In the genomic region with DNA sequence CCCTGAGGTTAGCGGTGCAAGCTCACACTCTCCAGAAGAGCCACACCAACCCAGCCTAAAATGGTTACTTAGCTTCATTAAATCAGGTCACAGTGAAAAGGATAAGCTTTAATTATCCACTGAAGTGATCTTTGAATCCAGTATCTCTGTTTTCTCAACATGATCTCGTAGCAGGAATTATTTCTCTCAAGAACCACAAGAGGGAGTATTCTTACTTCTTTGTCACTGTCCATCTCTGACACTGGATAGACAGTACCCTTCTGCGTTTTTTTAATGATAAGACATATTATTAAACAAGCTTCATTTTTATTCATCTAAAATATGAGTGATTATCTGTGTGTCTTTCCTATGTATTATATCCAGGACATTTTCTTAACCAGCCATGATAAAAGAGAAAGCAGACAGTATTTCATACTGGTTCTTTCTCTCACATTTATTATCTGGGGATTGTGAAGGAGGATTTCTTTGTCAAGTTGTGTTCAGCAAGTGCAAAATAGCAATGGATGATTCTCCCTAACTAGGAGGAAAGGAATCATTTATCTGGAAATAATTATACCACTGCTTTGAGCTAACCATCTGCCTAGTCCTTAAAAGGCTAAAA, we compare ENCODE assay signal across 8 cellular contexts.
DNase-seq lines count a peak whose midpoint lies in the region; ATAC-seq and TF ChIP-seq lines count a peak whose summit lies in the region.

No MANE protein-coding gene starts in this region.

- H3K4me1 ChIP-seq in foreskin keratinocyte (no peaks in the 10 kb centered on the region), psoas muscle (no peaks in the 10 kb centered on the region)

- H3K27ac ChIP-seq in foreskin keratinocyte (no peak overlapping the region), psoas muscle (no peak overlapping the region)

- peak; percentile 64 for DNase-seq in G401 (ENCODE audit: low spot score)
- DNase-seq in H7: peak; percentile 13
- peak; percentile 65 for DNase-seq in NAMALWA (ENCODE audit: low spot score)
- DNase-seq in SW480 (ENCODE audit: low spot score): peak; percentile 79
- DNase-seq in foreskin keratinocyte: peak in 1 of 2 donors; percentile 42
- no peak for DNase-seq in psoas muscle
- no peak for DNase-seq in activated CD4-positive, alpha-beta T cell treated with anti-CD3 and anti-CD28 coated beads, Interleukin-2, amount 50 U/mL, for 4 hours
- no peak for DNase-seq in stimulated activated CD4-positive, alpha-beta T cell treated with anti-CD3 and anti-CD28 coated beads, Interleukin-2, amount 100 ng/mL, for 24 hours

- H3K9me3 ChIP-seq in psoas muscle: no peaks in the 10 kb centered on the region

- WGBS in psoas muscle, 3 donors: 17 to 18% (median 17%) methylated on average over 3 of the region's 3 CpGs

- no peaks in the 10 kb centered on the region for H3K27me3 ChIP-seq in H7 (ENCODE audit: control insufficient read depth, insufficient read depth, low read length)
- no peaks in the 10 kb centered on the region for H3K27me3 ChIP-seq in foreskin keratinocyte
- H3K27me3 ChIP-seq in psoas muscle (ENCODE audit: insufficient read depth in 3 of 3, low read length in 2 of 3): no peaks in the 10 kb centered on the region

- TF ChIP-seq CTCF in foreskin keratinocyte (conservative IDR thresholded peaks at IDR 0.05): peak; percentile 87
- peak; percentile 69 for TF ChIP-seq CTCF in psoas muscle (IDR thresholded peaks at IDR 0.05)

- intact Hi-C loops in psoas muscle (cut with DNase I): loop anchor here (5.0 to 10.0 kb wide), 2 partner anchors 150 to 163 kb away; no protein-coding TSS in a partner anchor

- in situ Hi-C loops in G401 (cut with HindIII; ENCODE audit: low sequenced_read_pairs): no loop called here

- H3K4me3 ChIP-seq in H7 (ENCODE audit: insufficient read depth, low read depth, low read length): no peak overlapping the region
- no peak overlapping the region for H3K4me3 ChIP-seq in psoas muscle

- no peaks in the 10 kb centered on the region for H3K36me3 ChIP-seq in H7 (replicated peaks; ENCODE audit: control insufficient read depth, insufficient read depth, low read length)
- H3K36me3 ChIP-seq in psoas muscle (ENCODE audit: insufficient read depth in 1 of 2, low read depth in 1 of 2): no peaks in the 10 kb centered on the region

- ATAC-seq in foreskin keratinocyte (peak; percentile 76), psoas muscle (peak in 3 of 4 donors; percentile 45 to 72 (median 56))

Comparison
In these comparisons a context has a peak if more than half of its experiments do, and no peak if none do; other contexts are left out.
1. DNase-seq: peak in G401 (single experiment), H7 (single experiment), NAMALWA (single experiment) and SW480 (single experiment); none in psoas muscle (0 of 2), activated CD4-positive, alpha-beta T cell treated with anti-CD3 and anti-CD28 coated beads, Interleukin-2, amount 50 U/mL, for 4 hours (0 of 2) and stimulated activated CD4-positive, alpha-beta T cell treated with anti-CD3 and anti-CD28 coated beads, Interleukin-2, amount 100 ng/mL, for 24 hours (0 of 2).